ENCODE assay signal across 1 cellular context in the genomic region with DNA sequence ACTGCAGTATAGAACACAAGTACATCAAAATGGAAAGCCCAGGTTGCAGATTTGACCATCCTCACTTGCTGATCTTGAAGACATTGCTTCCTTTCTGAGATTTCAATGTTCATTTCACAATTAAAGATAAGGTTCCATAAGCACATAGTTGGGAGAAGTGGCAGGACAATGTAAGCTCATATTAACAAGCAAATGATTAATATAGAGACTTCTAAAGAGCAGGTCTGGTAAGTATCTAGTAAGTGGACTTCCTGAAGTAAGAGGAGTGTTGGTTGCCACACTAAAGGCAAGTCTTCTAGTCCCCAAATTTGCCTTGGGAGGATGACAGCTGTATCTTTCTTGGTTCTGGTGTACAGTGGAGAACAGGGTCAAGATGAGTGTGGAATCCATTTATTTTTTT.
TF ChIP-seq lines count a peak whose summit lies in the region.

No MANE protein-coding gene starts in this region.

TF ChIP-seq in WTC11, 78 proteins besides CTCF, POLR2A, EP300 and RAD21:
- TF ChIP-seq, protein P1, sequence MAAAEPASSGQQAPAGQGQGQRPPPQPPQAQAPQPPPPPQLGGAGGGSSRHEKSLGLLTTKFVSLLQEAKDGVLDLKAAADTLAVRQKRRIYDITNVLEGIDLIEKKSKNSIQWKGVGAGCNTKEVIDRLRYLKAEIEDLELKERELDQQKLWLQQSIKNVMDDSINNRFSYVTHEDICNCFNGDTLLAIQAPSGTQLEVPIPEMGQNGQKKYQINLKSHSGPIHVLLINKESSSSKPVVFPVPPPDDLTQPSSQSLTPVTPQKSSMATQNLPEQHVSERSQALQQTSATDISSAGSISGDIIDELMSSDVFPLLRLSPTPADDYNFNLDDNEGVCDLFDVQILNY (CRISPR knock-in tag; IDR thresholded peaks at IDR 0.05) = no peak
- no peak for TF ChIP-seq TEAD4 (CRISPR knock-in tag; IDR thresholded peaks at IDR 0.05)
TF ChIP-seq in WTC11: peak in this region for 0.
